ENCODE assay signal across 7 cellular contexts in the genomic region with DNA sequence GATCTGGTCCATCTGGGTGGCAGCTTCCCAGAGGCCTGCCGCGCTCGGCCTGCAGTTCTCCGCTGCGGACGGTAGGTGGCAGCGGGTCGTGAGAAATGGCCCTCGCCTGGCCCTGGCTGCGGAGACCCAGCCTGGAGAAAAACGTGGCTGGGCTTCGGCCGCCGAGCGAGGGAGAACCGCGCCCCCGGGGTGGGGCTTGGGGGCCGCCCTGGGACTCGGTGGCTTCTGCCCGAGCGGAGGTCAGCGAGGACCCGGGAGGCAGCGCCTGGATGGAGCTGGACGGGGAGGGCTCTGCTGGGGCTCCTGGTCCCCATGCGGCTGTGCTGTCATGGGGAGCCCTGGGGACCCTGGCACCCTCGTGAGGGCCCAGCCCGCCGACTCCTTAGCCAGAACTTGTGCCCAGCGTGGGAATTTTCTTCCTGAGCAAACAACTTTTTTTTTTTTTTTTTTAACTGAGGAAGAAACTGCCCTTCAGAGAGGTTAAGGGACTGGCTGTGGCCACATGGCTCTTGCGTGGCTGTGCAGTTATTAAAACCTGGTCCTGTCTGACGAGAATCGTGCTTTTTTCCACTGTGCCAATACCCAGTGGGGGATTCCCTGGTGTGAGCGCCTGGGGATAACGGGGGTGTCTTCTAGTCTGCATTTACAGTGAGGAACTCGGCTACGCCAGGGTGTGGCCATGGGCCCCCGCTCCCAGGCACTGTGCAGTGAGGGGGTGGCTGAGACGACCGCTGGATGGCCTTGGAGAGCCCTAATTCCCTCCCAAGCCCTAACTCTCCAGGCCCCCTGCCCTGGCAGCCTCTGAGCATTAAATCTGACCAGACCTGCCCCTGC.
DNase-seq lines count a peak whose midpoint lies in the region; ATAC-seq and TF ChIP-seq lines count a peak whose summit lies in the region.

No MANE protein-coding gene starts in this region.

- intact Hi-C loops in body of pancreas (cut with DNase I) (no loop called here), sciatic nerve (cut with DNase I) (loop anchor here (5.0 kb wide), 1 partner anchor 962 kb away; no protein-coding TSS in a partner anchor)

- peak in 2 of 3 donors; percentile 51 to 60 for TF ChIP-seq POLR2A in body of pancreas (IDR thresholded peaks at IDR 0.05)

- H3K9me3 ChIP-seq in body of pancreas, result no peaks in the 10 kb centered on the region

- no peak overlapping the region for H3K4me3 ChIP-seq in body of pancreas

- no peaks in the 10 kb centered on the region for H3K27me3 ChIP-seq in body of pancreas

- peaks cover 13% of the 10 kb centered on the region for H3K4me1 ChIP-seq in body of pancreas

- DNase-seq in NCI-H1436 (lab: John Stamatoyannopoulos, UW) (peak; percentile 87), T1000 (lab: John Stamatoyannopoulos, UW) (peak; percentile 87), body of pancreas (peak; percentile 94 to 96 (median 94)), iPS DF 19.7 (ENCODE audit: low read depth, low spot score) (peak; percentile 47), sciatic nerve (ENCODE audit: low spot score) (peak; percentile 95)

- ATAC-seq in GM18498 (IDR thresholded peaks at IDR 0.05; ENCODE audit: unreplicated experiment), result peak; percentile 99
- peak; percentile 97 for ATAC-seq in HG02852 (IDR thresholded peaks at IDR 0.05; ENCODE audit: unreplicated experiment)
- ATAC-seq in body of pancreas, result peak; percentile 99
- ATAC-seq in sciatic nerve, result peak; percentile 98

- WGBS in body of pancreas, 2 donors, result 2% methylated on average over 19 to 41 of the region's 41 CpGs

- peak overlapping the region; percentile 63 to 92 (median 90) for H3K27ac ChIP-seq in body of pancreas

- no peaks in the 10 kb centered on the region for H3K36me3 ChIP-seq in body of pancreas (replicated peaks in 1 of 2; ENCODE audit: insufficient read depth in 1 of 2, low read depth in 2 of 2)

- peak; percentile 97 to 99 (median 98) for TF ChIP-seq CTCF in body of pancreas (IDR thresholded peaks at IDR 0.05)
